Comparison of ENCODE assay signal across 20 cellular contexts in the genomic region with DNA sequence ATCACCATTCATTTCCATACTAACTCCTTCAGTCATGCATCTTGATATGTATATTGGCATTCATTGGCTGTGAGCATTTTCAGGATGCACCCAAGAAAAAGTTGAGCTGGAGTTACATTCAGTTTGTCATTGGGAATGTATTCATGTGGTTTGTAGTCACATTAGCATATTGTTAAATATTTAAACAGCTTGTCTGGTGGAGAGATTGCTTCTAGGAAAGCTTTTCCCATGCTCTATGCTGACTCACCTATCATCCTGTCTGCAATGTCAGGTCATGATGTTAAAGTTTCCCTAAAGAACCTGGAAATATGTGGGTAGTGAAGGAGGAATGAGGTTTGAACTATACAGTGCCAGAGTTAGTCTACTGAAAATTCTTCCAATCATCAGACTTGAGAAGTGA.
A peak's percentile ranks its signal among the peaks of the same experiment; 100 is the strongest.
DNase-seq lines count a peak whose midpoint lies in the region; ATAC-seq, FAIRE-seq and TF ChIP-seq lines count a peak whose summit lies in the region.
"Had no signal": no experiment of that assay in that cellular context is flagged by ENCODE, and none has a peak within 500 bp of the region (broad histone marks: within the 10 kb centered on the region; RNA-seq: fewer than 3 reads in every experiment).

No MANE protein-coding gene starts in this region.

- TF ChIP-seq POLR2A in HepG2 (IDR thresholded peaks at IDR 0.05; ENCODE audit: insufficient read depth in 1 of 2, low read depth in 2 of 2, low read length in 2 of 2) = no peak

- H3K4me3 Mint-ChIP-seq in astrocyte (ENCODE audit: unreplicated experiment) (no peak overlapping the region), progenitor cell of endocrine pancreas (ENCODE audit: low read depth) (no peak overlapping the region), immature natural killer cell (no peak overlapping the region)

- no peak for TF ChIP-seq EP300 in HepG2 (IDR thresholded peaks at IDR 0.05; ENCODE audit: low read depth in 2 of 2, low read length in 2 of 2)
- no peak for TF ChIP-seq EP300 in HepG2 (CRISPR knock-in tag; IDR thresholded peaks at IDR 0.05; ENCODE audit: borderline replicate concordance)

- no peak for TF ChIP-seq RAD21 in HepG2 (CRISPR knock-in tag; IDR thresholded peaks at IDR 0.05)

- H3K36me3 ChIP-seq in astrocyte (ENCODE audit: insufficient read depth, low read length) (no peaks in the 10 kb centered on the region), HepG2 (replicated peaks in 1 of 2; ENCODE audit: control insufficient read depth in 1 of 2, insufficient read depth in 2 of 2, low read length in 2 of 2) (no peaks in the 10 kb centered on the region)
- H3K36me3 ChIP-seq: SJCRH30 had no signal

- H3K36me3 Mint-ChIP-seq in astrocyte (ENCODE audit: low read depth, unreplicated experiment) = no peaks in the 10 kb centered on the region
- no peaks in the 10 kb centered on the region for H3K36me3 Mint-ChIP-seq in progenitor cell of endocrine pancreas (ENCODE audit: insufficient read depth)
- H3K36me3 Mint-ChIP-seq in immature natural killer cell = no peaks in the 10 kb centered on the region

- BruUV-seq in HepG2 (replicated peaks; lab: Mats Ljungman, UMichigan) = no TSS peak

- H3K27ac Mint-ChIP-seq in astrocyte (ENCODE audit: unreplicated experiment) = peak overlapping the region; percentile 16
- H3K27ac Mint-ChIP-seq in progenitor cell of endocrine pancreas = peak overlapping the region; percentile 30
- H3K27ac Mint-ChIP-seq in immature natural killer cell = no peak overlapping the region

- no peaks in the 10 kb centered on the region for H3K27me3 ChIP-seq in astrocyte (ENCODE audit: insufficient read depth, low read length)
- no peaks in the 10 kb centered on the region for H3K27me3 ChIP-seq in foreskin keratinocyte
- H3K27me3 ChIP-seq in HepG2 (ENCODE audit: control insufficient read depth in 1 of 2, insufficient read depth in 2 of 2, low read length in 2 of 2) = no peaks in the 10 kb centered on the region
- H3K27me3 ChIP-seq: SJCRH30 had no signal

- CTCF ChIA-PET in HepG2 (lab: Yijun Ruan, JAX; ENCODE audit: low intra/inter-chr PET ratio, low total read pairs) = no interaction called here

- H3K9ac ChIP-seq in astrocyte (ENCODE audit: low read length) (no peak overlapping the region), HepG2 (ENCODE audit: insufficient read depth, low read depth, low read length) (no peak overlapping the region)

- POLR2A ChIA-PET in HepG2 (lab: Yijun Ruan, JAX) = no interaction called here

- H2AFZ ChIP-seq in astrocyte (ENCODE audit: low read depth, low read length) (no peak overlapping the region), HepG2 (ENCODE audit: low read length) (no peak overlapping the region)

- no peaks in the 10 kb centered on the region for H4K20me1 ChIP-seq in astrocyte (ENCODE audit: insufficient read depth, low read length)
- H4K20me1 ChIP-seq in HepG2 (ENCODE audit: insufficient read depth, low read length) = no peaks in the 10 kb centered on the region

- ATAC-seq in foreskin keratinocyte (peak; percentile 51), Right ventricle myocardium superior (ENCODE audit: poor library complexity) (no peak), HG02981 (IDR thresholded peaks at IDR 0.05; ENCODE audit: unreplicated experiment) (no peak), HepG2 (no peak)
- ATAC-seq: A549 had no signal

- no peak overlapping the region for H3K27ac ChIP-seq in astrocyte (ENCODE audit: low read depth, low read length)
- H3K27ac ChIP-seq in foreskin keratinocyte = no peak overlapping the region
- no peak overlapping the region for H3K27ac ChIP-seq in HepG2 (ENCODE audit: extremely low read length, insufficient read depth, low read length)
- H3K27ac ChIP-seq: A549, SJCRH30 had no signal

- H3K27me3 Mint-ChIP-seq in astrocyte (ENCODE audit: low read depth, unreplicated experiment) (no peaks in the 10 kb centered on the region), progenitor cell of endocrine pancreas (no peaks in the 10 kb centered on the region), immature natural killer cell (ENCODE audit: low read depth in 3 of 3) (peaks cover 0 to 4% (median 0%) of the 10 kb centered on the region in 3 donors)

- H3K4me1 ChIP-seq in astrocyte (ENCODE audit: insufficient read depth, low read length) (no peaks in the 10 kb centered on the region), foreskin keratinocyte (no peaks in the 10 kb centered on the region), HepG2 (ENCODE audit: insufficient read depth, low read length) (no peaks in the 10 kb centered on the region)
- H3K4me1 ChIP-seq: A549, SJCRH30 had no signal

- H3K4me1 Mint-ChIP-seq in astrocyte (ENCODE audit: low read depth, unreplicated experiment) (peaks cover 16% of the 10 kb centered on the region), progenitor cell of endocrine pancreas (ENCODE audit: low read depth) (peaks cover 26% of the 10 kb centered on the region), immature natural killer cell (no peaks in the 10 kb centered on the region)

- no peaks in the 10 kb centered on the region for H3K9me3 ChIP-seq in astrocyte (ENCODE audit: insufficient read depth, low read depth, low read length)
- peaks cover 64% of the 10 kb centered on the region for H3K9me3 ChIP-seq in HepG2 (ENCODE audit: low read length)
- H3K9me3 ChIP-seq: A549, SJCRH30 had no signal

- H3K79me2 ChIP-seq in astrocyte (ENCODE audit: insufficient read depth, low read length) (no peaks in the 10 kb centered on the region), HepG2 (ENCODE audit: insufficient read depth, low read length) (no peaks in the 10 kb centered on the region)

- intact Hi-C loops in Right ventricle myocardium superior (cut with DNase I) = no loop called here
- intact Hi-C loops in HepG2 (cut with micrococcal nuclease; ENCODE audit: unreplicated experiment) = no loop called here

- FAIRE-seq in astrocyte (lab: Jason Lieb, UNC) (no peak), HepG2 (lab: Jason Lieb, UNC) (no peak)
- FAIRE-seq: A549 had no signal

- H3K4me2 ChIP-seq in astrocyte (ENCODE audit: low read length) (no peak overlapping the region), HepG2 (ENCODE audit: low read depth, low read length) (no peak overlapping the region)
- H3K4me2 ChIP-seq: A549 had no signal

- no peak overlapping the region for H3K4me3 ChIP-seq in astrocyte (ENCODE audit: insufficient read depth, low read depth, low read length)
- H3K4me3 ChIP-seq in HepG2 (replicated peaks in 1 of 3; ENCODE audit: insufficient read depth in 1 of 3, low read depth in 2 of 3, low read length in 3 of 3) = no peak overlapping the region
- H3K4me3 ChIP-seq: A549, SJCRH30 had no signal

- H3K9me3 Mint-ChIP-seq in astrocyte (ENCODE audit: unreplicated experiment) (no peaks in the 10 kb centered on the region), progenitor cell of endocrine pancreas (ENCODE audit: low read depth) (peaks cover 3% of the 10 kb centered on the region), immature natural killer cell (peaks cover 4 to 42% (median 12%) of the 10 kb centered on the region in 6 donors)

- in situ Hi-C loops in Caki2 (cut with HindIII; ENCODE audit: low pct_unique_long_range_greater_than_20kb, low sequenced_read_pairs) = no loop called here
- in situ Hi-C loops in HepG2 (cut with HindIII; ENCODE audit: extremely low pct_ligation_motif_present, low pct_unique_long_range_greater_than_20kb) = no loop called here

- TF ChIP-seq CTCF in astrocyte (IDR thresholded peaks at IDR 0.05; ENCODE audit: insufficient read depth, low read depth, low read length) (no peak), foreskin keratinocyte (conservative IDR thresholded peaks at IDR 0.05) (no peak), progenitor cell of endocrine pancreas (IDR thresholded peaks at IDR 0.05; ENCODE audit: unreplicated experiment) (no peak), HepG2 (CRISPR knock-in tag; IDR thresholded peaks at IDR 0.05) (no peak)

- peak; percentile 50 for DNase-seq in Caki2 (ENCODE audit: low read depth)
- DNase-seq in astrocyte (ENCODE audit: low read depth) = peak; percentile 67
- peak; percentile 37 to 52 for DNase-seq in foreskin keratinocyte
- DNase-seq in progenitor cell of endocrine pancreas (ENCODE audit: low spot score, unreplicated experiment) = no peak
- no peak for DNase-seq in Right ventricle myocardium superior
- no peak for DNase-seq in HepG2 (ENCODE audit: low spot score)
- DNase-seq in immature natural killer cell = no peak
- DNase-seq: AML-193, Calu3, H7, KG1, NCI-H1436, NCI-H2029, NCI-H2171, NCI-H748 treated with DMSO at 0.1 percent for 48 hours, OCI-M1, RPMI8226, SJCRH30 had no signal

TF ChIP-seq in HepG2, 621 proteins besides CTCF, POLR2A, EP300 and RAD21 (continues in another document):
- no peak for TF ChIP-seq ZNF616 (CRISPR knock-in tag; IDR thresholded peaks at IDR 0.05; ENCODE audit: low read depth)
- TF ChIP-seq TOE1 (CRISPR knock-in tag; IDR thresholded peaks at IDR 0.05) = no peak
- TF ChIP-seq WIZ (CRISPR knock-in tag; IDR thresholded peaks at IDR 0.05) = no peak
- no peak for TF ChIP-seq RFXANK (CRISPR knock-in tag; IDR thresholded peaks at IDR 0.05)
- no peak for TF ChIP-seq NFE2 (CRISPR knock-in tag; IDR thresholded peaks at IDR 0.05)
- no peak for TF ChIP-seq ZNF260 (CRISPR knock-in tag; IDR thresholded peaks at IDR 0.05; ENCODE audit: borderline replicate concordance, low read depth)
- no peak for TF ChIP-seq HDAC1 (CRISPR knock-in tag; IDR thresholded peaks at IDR 0.05)
- TF ChIP-seq HNRNPLL (IDR thresholded peaks at IDR 0.05; ENCODE audit: low read depth, low read length, poor library complexity, severe bottlenecking) = no peak
- TF ChIP-seq, protein P1, sequence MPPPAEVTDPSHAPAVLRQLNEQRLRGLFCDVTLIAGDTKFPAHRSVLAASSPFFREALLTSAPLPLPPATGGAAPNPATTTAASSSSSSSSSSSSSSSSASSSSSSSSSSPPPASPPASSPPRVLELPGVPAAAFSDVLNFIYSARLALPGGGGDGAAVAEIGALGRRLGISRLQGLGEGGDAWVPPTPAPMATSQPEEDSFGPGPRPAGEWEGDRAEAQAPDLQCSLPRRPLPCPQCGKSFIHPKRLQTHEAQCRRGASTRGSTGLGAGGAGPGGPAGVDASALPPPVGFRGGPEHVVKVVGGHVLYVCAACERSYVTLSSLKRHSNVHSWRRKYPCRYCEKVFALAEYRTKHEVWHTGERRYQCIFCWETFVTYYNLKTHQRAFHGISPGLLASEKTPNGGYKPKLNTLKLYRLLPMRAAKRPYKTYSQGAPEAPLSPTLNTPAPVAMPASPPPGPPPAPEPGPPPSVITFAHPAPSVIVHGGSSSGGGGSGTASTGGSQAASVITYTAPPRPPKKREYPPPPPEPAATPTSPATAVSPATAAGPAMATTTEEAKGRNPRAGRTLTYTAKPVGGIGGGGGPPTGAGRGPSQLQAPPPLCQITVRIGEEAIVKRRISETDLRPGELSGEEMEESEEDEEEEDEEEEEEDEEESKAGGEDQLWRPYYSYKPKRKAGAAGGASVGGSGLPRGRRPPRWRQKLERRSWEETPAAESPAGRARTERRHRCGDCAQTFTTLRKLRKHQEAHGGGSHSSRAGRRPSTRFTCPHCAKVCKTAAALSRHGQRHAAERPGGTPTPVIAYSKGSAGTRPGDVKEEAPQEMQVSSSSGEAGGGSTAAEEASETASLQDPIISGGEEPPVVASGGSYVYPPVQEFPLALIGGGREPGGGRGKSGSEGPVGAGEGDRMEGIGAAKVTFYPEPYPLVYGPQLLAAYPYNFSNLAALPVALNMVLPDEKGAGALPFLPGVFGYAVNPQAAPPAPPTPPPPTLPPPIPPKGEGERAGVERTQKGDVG (CRISPR knock-in tag; IDR thresholded peaks at IDR 0.05; ENCODE audit: borderline replicate concordance) = no peak

Comparison
In these comparisons a context has a peak if more than half of its experiments do, and no peak if none do; other contexts are left out.
1. DNase-seq: peak in Caki2 (single experiment), astrocyte (single experiment) and foreskin keratinocyte (2 of 2); none in progenitor cell of endocrine pancreas (single experiment), Right ventricle myocardium superior (single experiment), HepG2 (single experiment) and immature natural killer cell (0 of 3).
2. H3K27ac Mint-ChIP-seq: peak in astrocyte (single experiment) and progenitor cell of endocrine pancreas (single experiment); none in immature natural killer cell (0 of 6).